In the genomic region with DNA sequence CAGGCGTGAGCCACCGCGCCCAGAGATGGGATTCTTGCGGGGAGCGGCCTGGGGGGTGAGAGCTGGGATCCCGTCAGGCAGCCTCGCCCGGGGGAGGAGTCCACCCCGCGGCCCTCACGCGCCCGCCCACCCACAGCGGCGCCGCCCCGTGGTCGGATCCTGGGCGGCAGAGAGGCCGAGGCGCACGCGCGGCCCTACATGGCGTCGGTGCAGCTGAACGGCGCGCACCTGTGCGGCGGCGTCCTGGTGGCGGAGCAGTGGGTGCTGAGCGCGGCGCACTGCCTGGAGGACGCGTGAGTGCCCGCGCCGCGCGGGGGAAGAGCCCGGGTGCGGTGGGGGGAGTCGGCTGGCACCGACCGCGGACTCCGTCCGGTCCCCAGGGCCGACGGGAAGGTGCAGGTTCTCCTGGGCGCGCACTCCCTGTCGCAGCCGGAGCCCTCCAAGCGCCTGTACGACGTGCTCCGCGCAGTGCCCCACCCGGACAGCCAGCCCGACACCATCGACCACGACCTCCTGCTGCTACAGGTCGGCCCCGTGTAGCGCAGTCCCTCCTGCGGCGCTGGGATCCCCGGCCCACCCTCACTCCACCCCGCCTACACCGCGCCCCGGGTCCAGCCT, we compare ENCODE assay signal across 8 cellular contexts. TPM values are rescaled to one million over a fixed set of nuclear protein-coding genes. Genes with fewer than 3 reads are reported as not detected.
A peak's percentile ranks its signal among the peaks of the same experiment; 100 is the strongest.
DNase-seq lines count a peak whose midpoint lies in the region; ATAC-seq and TF ChIP-seq lines count a peak whose summit lies in the region.

No MANE protein-coding gene starts in this region.

- peak in 1 of 2 donors; percentile 24 for TF ChIP-seq EP300 in tibial nerve (IDR thresholded peaks at IDR 0.05)

- WGBS in tibial nerve, 2 donors: 14 to 26% methylated on average over 10 to 12 of the region's 76 CpGs

- no peak overlapping the region for H3K27ac Mint-ChIP-seq in activated CD4-positive, alpha-beta memory T cell treated with anti-CD3 and anti-CD28 coated beads for 36 hours
- H3K27ac Mint-ChIP-seq in naive thymus-derived CD8-positive, alpha-beta T cell: no peak overlapping the region

- H3K9me3 Mint-ChIP-seq in activated CD4-positive, alpha-beta memory T cell treated with anti-CD3 and anti-CD28 coated beads for 36 hours: no peaks in the 10 kb centered on the region
- no peaks in the 10 kb centered on the region for H3K9me3 Mint-ChIP-seq in naive thymus-derived CD8-positive, alpha-beta T cell

- TF ChIP-seq CTCF in epithelial cell of esophagus (IDR thresholded peaks at IDR 0.05; ENCODE audit: insufficient read depth, low read depth, low read length, missing control alignments) (no peak), tibial nerve (IDR thresholded peaks at IDR 0.05) (peak in 3 of 5 experiments; percentile 12 to 54 (median 22))

- ATAC-seq in naive thymus-derived CD8-positive, alpha-beta T cell: peak; percentile 56 to 59
- ATAC-seq in HG02759 (IDR thresholded peaks at IDR 0.05; ENCODE audit: unreplicated experiment): no peak

- H3K4me1 Mint-ChIP-seq in activated CD4-positive, alpha-beta memory T cell treated with anti-CD3 and anti-CD28 coated beads for 36 hours (ENCODE audit: low read depth): peaks cover 14% of the 10 kb centered on the region
- H3K4me1 Mint-ChIP-seq in naive thymus-derived CD8-positive, alpha-beta T cell: peaks cover 7 to 28% (median 17%) of the 10 kb centered on the region in 4 donors

- no peak overlapping the region for H3K4me3 Mint-ChIP-seq in activated CD4-positive, alpha-beta memory T cell treated with anti-CD3 and anti-CD28 coated beads for 36 hours
- H3K4me3 Mint-ChIP-seq in naive thymus-derived CD8-positive, alpha-beta T cell: peak overlapping the region in 6 of 10 donors; percentile 28 to 60 (median 49)

- peaks cover 0 to 2% (median 0%) of the 10 kb centered on the region in 3 donors for H3K36me3 ChIP-seq in tibial nerve

- CTCF ChIA-PET in activated CD4-positive, alpha-beta memory T cell treated with anti-CD3 and anti-CD28 coated beads for 36 hours (lab: Charles Lee): interaction anchor here (0.7 to 1.5 kb wide), 3 partner anchors 61 to 326 kb away, joined by 3 to 4 read pairs (median 3); partner anchors contain the start of gene WDR18

- peaks cover 8% of the 10 kb centered on the region for H3K27me3 Mint-ChIP-seq in activated CD4-positive, alpha-beta memory T cell treated with anti-CD3 and anti-CD28 coated beads for 36 hours
- H3K27me3 Mint-ChIP-seq in naive thymus-derived CD8-positive, alpha-beta T cell: peaks cover 0 to 11% (median 0%) of the 10 kb centered on the region in 5 donors

- H3K36me3 Mint-ChIP-seq in activated CD4-positive, alpha-beta memory T cell treated with anti-CD3 and anti-CD28 coated beads for 36 hours: no peaks in the 10 kb centered on the region
- H3K36me3 Mint-ChIP-seq in naive thymus-derived CD8-positive, alpha-beta T cell: no peaks in the 10 kb centered on the region

- peak; percentile 65 for DNase-seq in NCI-H1436 (lab: John Stamatoyannopoulos, UW)
- DNase-seq in NCI-H1436 treated with DMSO at 0.1 percent for 48 hours (lab: John Stamatoyannopoulos, UW): no peak
- peak; percentile 57 for DNase-seq in NCI-H2029 (lab: John Stamatoyannopoulos, UW)
- peak; percentile 62 for DNase-seq in activated CD4-positive, alpha-beta memory T cell treated with anti-CD3 and anti-CD28 coated beads for 36 hours
- peak; percentile 77 for DNase-seq in epithelial cell of esophagus (ENCODE audit: low read depth)
- peak in 9 of 10 donors; percentile 39 to 74 (median 59) for DNase-seq in naive thymus-derived CD8-positive, alpha-beta T cell
- DNase-seq in tibial nerve (ENCODE audit: low spot score in 2 of 2): peak; percentile 66 to 75

- H3K27ac ChIP-seq in tibial nerve: peak overlapping the region; percentile 67 to 87 (median 80)

- H3K4me3 ChIP-seq in epithelial cell of esophagus (ENCODE audit: low read length) (no peak overlapping the region), tibial nerve (peak overlapping the region; percentile 31 to 53 (median 40))

- peaks cover 0 to 54% of the 10 kb centered on the region in 2 donors for H3K27me3 ChIP-seq in tibial nerve

- no peaks in the 10 kb centered on the region for H3K9me3 ChIP-seq in tibial nerve

- intact Hi-C loops in activated CD4-positive, alpha-beta memory T cell treated with anti-CD3 and anti-CD28 coated beads for 36 hours (cut with micrococcal nuclease): loop anchor here (5.0 kb wide), 1 partner anchor 122 kb away; the partner anchor contains the start of gene WDR18

- POLR2A ChIA-PET in activated CD4-positive, alpha-beta memory T cell treated with anti-CD3 and anti-CD28 coated beads for 36 hours (lab: Charles Lee): no interaction called here
- POLR2A ChIA-PET in naive thymus-derived CD8-positive, alpha-beta T cell (lab: Charles Lee): interaction anchor here (1.0 to 13.5 kb wide), 7 partner anchors 9 to 123 kb away, joined by 3 to 165 read pairs (median 4); partner anchors contain the start of genes KISS1R, MED16, R3HDM4 and RNU6-9

- TF ChIP-seq POLR2A in tibial nerve (IDR thresholded peaks at IDR 0.05): peak in 1 of 2 donors; percentile 43

- H3K4me1 ChIP-seq in tibial nerve: peaks cover 0 to 48% (median 10%) of the 10 kb centered on the region in 4 donors

RNA-seq across cellular contexts. Expression of gene CFD, which starts 1.1 kb away (rescaled TPM):
- total RNA-seq in activated CD4-positive, alpha-beta memory T cell treated with anti-CD3 and anti-CD28 coated beads for 36 hours: under 1 TPM; 0.40 to 0.63 TPM
- total RNA-seq in naive thymus-derived CD8-positive, alpha-beta T cell: 1 to 10 TPM; 2.4 to 3.9 TPM
- 1 to 10 TPM; 3.6 to 10.0 (median 4.3) TPM for polyA plus RNA-seq in naive thymus-derived CD8-positive, alpha-beta T cell
- 1,000 to 10,000 TPM; 1,040 to 7,538 (median 2,843) TPM for total RNA-seq in tibial nerve

RNA-seq across cellular contexts. Expression of gene ELANE, which starts 8.5 kb away (rescaled TPM):
- total RNA-seq in activated CD4-positive, alpha-beta memory T cell treated with anti-CD3 and anti-CD28 coated beads for 36 hours: not detected
- not detected for total RNA-seq in naive thymus-derived CD8-positive, alpha-beta T cell
- not detected for polyA plus RNA-seq in naive thymus-derived CD8-positive, alpha-beta T cell
- 10 to 100 TPM in 1 of 4 donors, 1 to 10 TPM in 2, under 1 TPM in 1; 0.66 to 12.6 (median 4.2) TPM for total RNA-seq in tibial nerve

RNA-seq across cellular contexts. Expression of gene PRTN3, which starts 19.8 kb away (rescaled TPM):
- not detected for total RNA-seq in activated CD4-positive, alpha-beta memory T cell treated with anti-CD3 and anti-CD28 coated beads for 36 hours
- not detected for total RNA-seq in naive thymus-derived CD8-positive, alpha-beta T cell
- not detected for polyA plus RNA-seq in naive thymus-derived CD8-positive, alpha-beta T cell
- total RNA-seq in tibial nerve: not detected

RNA-seq across cellular contexts. Expression of gene MED16, which starts 32.4 kb away (rescaled TPM):
- 10 to 100 TPM; 58.9 to 62.7 TPM for total RNA-seq in activated CD4-positive, alpha-beta memory T cell treated with anti-CD3 and anti-CD28 coated beads for 36 hours
- 10 to 100 TPM; 65.9 to 68.8 TPM for total RNA-seq in naive thymus-derived CD8-positive, alpha-beta T cell
- polyA plus RNA-seq in naive thymus-derived CD8-positive, alpha-beta T cell: 100 to 1,000 TPM in 1 of 3 donors, 10 to 100 TPM in 2; 54.3 to 117 (median 72.4) TPM
- total RNA-seq in tibial nerve: 10 to 100 TPM; 49.6 to 67.5 (median 53.9) TPM

RNA-seq across cellular contexts. Expression of gene RNU6-9, which starts 32.7 kb away (rescaled TPM):
- total RNA-seq in activated CD4-positive, alpha-beta memory T cell treated with anti-CD3 and anti-CD28 coated beads for 36 hours: not detected
- not detected for total RNA-seq in naive thymus-derived CD8-positive, alpha-beta T cell
- polyA plus RNA-seq in naive thymus-derived CD8-positive, alpha-beta T cell: not detected
- not detected for total RNA-seq in tibial nerve

Comparison
In these comparisons a context has a peak if more than half of its experiments do, and no peak if none do; other contexts are left out.
1. RNA of gene CFD, which starts 1.1 kb away (total RNA-seq): 1,040 to 7,538 TPM in tibial nerve; 2.4 to 3.9 TPM in naive thymus-derived CD8-positive, alpha-beta T cell and 0.40 to 0.63 TPM in activated CD4-positive, alpha-beta memory T cell treated with anti-CD3 and anti-CD28 coated beads for 36 hours; every median in the first group is over 100 times any median in the second.